In the genomic region with DNA sequence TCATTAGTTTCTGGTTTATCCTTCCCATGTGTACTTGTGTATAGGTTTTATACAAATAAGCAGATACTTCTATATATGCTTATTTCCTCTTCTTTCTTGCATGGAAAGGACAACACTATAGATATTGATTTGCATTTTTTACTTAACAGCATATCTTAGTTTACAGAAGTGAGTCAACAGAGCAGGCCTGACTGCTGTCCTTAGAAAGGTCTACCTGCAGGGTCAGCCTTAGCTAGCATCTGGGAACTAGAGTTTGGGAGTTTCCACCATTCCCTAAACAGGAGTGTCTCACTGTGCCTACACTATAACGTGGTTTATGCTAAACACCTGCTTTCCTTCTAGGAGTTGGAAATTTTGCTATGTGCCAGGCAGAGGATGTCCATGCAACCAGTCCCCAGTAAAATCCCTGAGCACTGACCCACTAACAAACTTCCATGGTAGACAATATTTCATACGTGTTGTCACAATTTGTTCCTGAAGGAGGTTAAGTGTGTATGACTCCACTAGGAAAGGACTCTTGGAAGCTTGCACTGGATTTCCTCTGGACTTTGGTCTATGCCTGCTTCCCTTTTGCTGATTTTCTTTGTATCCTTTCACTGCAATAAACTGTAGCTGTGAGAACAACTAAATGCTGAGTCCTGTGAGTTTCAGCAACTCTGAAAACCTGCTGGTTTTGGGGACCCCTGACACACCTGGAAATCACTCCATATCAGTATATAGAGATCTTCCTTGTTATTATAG, we compare ENCODE assay signal across 3 cellular contexts.
TF ChIP-seq lines count a peak whose summit lies in the region.

No MANE protein-coding gene starts in this region.

TF ChIP-seq in GM23338, 12 proteins besides CTCF, POLR2A, EP300 and RAD21 (continues in another document):
- TF ChIP-seq POLR2AphosphoS5 (IDR thresholded peaks at IDR 0.05; ENCODE audit: low read depth) (no peak), JUNB (IDR thresholded peaks at IDR 0.05; ENCODE audit: unreplicated experiment) (no peak)
- TF ChIP-seq, protein P1, sequence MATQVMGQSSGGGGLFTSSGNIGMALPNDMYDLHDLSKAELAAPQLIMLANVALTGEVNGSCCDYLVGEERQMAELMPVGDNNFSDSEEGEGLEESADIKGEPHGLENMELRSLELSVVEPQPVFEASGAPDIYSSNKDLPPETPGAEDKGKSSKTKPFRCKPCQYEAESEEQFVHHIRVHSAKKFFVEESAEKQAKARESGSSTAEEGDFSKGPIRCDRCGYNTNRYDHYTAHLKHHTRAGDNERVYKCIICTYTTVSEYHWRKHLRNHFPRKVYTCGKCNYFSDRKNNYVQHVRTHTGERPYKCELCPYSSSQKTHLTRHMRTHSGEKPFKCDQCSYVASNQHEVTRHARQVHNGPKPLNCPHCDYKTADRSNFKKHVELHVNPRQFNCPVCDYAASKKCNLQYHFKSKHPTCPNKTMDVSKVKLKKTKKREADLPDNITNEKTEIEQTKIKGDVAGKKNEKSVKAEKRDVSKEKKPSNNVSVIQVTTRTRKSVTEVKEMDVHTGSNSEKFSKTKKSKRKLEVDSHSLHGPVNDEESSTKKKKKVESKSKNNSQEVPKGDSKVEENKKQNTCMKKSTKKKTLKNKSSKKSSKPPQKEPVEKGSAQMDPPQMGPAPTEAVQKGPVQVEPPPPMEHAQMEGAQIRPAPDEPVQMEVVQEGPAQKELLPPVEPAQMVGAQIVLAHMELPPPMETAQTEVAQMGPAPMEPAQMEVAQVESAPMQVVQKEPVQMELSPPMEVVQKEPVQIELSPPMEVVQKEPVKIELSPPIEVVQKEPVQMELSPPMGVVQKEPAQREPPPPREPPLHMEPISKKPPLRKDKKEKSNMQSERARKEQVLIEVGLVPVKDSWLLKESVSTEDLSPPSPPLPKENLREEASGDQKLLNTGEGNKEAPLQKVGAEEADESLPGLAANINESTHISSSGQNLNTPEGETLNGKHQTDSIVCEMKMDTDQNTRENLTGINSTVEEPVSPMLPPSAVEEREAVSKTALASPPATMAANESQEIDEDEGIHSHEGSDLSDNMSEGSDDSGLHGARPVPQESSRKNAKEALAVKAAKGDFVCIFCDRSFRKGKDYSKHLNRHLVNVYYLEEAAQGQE (IDR thresholded peaks at IDR 0.05; ENCODE audit: unreplicated experiment), result no peak

TF ChIP-seq in HepG2, 621 proteins besides CTCF, POLR2A, EP300 and RAD21 (continues in another document):
- TF ChIP-seq ZNF333 (CRISPR knock-in tag; IDR thresholded peaks at IDR 0.05; ENCODE audit: borderline replicate concordance) (no peak), ATF7-NPFF (CRISPR knock-in tag; IDR thresholded peaks at IDR 0.05; ENCODE audit: low read depth) (no peak), JUNB (CRISPR knock-in tag; IDR thresholded peaks at IDR 0.05; ENCODE audit: borderline replicate concordance) (no peak), ZEB1 (IDR thresholded peaks at IDR 0.05; ENCODE audit: insufficient replicate concordance, low read depth) (no peak), FOXA3 (CRISPR knock-in tag; IDR thresholded peaks at IDR 0.05) (peak; percentile 49), ARID2 (CRISPR knock-in tag; IDR thresholded peaks at IDR 0.05; ENCODE audit: borderline replicate concordance) (no peak), ZSCAN21 (CRISPR knock-in tag; IDR thresholded peaks at IDR 0.05; ENCODE audit: borderline replicate concordance) (no peak), SOX13 (IDR thresholded peaks at IDR 0.05) (no peak), SOX13 (CRISPR knock-in tag; conservative IDR thresholded peaks at IDR 0.05 in 1 of 2, IDR thresholded peaks at IDR 0.05 in 1 of 2) (0 out of 4 replicates have a peak, but pooled peaks of 1 of the 2 experiments have one; percentile 10), STAT5B (CRISPR knock-in tag; IDR thresholded peaks at IDR 0.05) (no peak), ONECUT2 (CRISPR knock-in tag; IDR thresholded peaks at IDR 0.05) (peak; percentile 77; the same call in 1 of the 2 replicates)
- TF ChIP-seq, protein P2, sequence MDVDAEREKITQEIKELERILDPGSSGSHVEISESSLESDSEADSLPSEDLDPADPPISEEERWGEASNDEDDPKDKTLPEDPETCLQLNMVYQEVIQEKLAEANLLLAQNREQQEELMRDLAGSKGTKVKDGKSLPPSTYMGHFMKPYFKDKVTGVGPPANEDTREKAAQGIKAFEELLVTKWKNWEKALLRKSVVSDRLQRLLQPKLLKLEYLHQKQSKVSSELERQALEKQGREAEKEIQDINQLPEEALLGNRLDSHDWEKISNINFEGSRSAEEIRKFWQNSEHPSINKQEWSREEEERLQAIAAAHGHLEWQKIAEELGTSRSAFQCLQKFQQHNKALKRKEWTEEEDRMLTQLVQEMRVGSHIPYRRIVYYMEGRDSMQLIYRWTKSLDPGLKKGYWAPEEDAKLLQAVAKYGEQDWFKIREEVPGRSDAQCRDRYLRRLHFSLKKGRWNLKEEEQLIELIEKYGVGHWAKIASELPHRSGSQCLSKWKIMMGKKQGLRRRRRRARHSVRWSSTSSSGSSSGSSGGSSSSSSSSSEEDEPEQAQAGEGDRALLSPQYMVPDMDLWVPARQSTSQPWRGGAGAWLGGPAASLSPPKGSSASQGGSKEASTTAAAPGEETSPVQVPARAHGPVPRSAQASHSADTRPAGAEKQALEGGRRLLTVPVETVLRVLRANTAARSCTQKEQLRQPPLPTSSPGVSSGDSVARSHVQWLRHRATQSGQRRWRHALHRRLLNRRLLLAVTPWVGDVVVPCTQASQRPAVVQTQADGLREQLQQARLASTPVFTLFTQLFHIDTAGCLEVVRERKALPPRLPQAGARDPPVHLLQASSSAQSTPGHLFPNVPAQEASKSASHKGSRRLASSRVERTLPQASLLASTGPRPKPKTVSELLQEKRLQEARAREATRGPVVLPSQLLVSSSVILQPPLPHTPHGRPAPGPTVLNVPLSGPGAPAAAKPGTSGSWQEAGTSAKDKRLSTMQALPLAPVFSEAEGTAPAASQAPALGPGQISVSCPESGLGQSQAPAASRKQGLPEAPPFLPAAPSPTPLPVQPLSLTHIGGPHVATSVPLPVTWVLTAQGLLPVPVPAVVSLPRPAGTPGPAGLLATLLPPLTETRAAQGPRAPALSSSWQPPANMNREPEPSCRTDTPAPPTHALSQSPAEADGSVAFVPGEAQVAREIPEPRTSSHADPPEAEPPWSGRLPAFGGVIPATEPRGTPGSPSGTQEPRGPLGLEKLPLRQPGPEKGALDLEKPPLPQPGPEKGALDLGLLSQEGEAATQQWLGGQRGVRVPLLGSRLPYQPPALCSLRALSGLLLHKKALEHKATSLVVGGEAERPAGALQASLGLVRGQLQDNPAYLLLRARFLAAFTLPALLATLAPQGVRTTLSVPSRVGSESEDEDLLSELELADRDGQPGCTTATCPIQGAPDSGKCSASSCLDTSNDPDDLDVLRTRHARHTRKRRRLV (CRISPR knock-in tag; IDR thresholded peaks at IDR 0.05), result no peak

TF ChIP-seq in SK-N-SH, 30 proteins besides CTCF, POLR2A, EP300 and RAD21:
- no peak for TF ChIP-seq CHD2 (IDR thresholded peaks at IDR 0.05; ENCODE audit: low read length, partially characterized antibody)
- TF ChIP-seq, protein P3, sequence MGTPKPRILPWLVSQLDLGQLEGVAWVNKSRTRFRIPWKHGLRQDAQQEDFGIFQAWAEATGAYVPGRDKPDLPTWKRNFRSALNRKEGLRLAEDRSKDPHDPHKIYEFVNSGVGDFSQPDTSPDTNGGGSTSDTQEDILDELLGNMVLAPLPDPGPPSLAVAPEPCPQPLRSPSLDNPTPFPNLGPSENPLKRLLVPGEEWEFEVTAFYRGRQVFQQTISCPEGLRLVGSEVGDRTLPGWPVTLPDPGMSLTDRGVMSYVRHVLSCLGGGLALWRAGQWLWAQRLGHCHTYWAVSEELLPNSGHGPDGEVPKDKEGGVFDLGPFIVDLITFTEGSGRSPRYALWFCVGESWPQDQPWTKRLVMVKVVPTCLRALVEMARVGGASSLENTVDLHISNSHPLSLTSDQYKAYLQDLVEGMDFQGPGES (IDR thresholded peaks at IDR 0.05; ENCODE audit: low read depth, low read length), result no peak
- no peak for TF ChIP-seq NFIC (IDR thresholded peaks at IDR 0.05; ENCODE audit: borderline replicate concordance)
- TF ChIP-seq MXI1 (IDR thresholded peaks at IDR 0.05; ENCODE audit: low read depth, low read length), result no peak
- TF ChIP-seq RXRA (IDR thresholded peaks at IDR 0.05; ENCODE audit: borderline replicate concordance, low read depth), result no peak
- TF ChIP-seq RCOR1 (IDR thresholded peaks at IDR 0.05; ENCODE audit: low read length), result no peak
- TF ChIP-seq, protein P4, sequence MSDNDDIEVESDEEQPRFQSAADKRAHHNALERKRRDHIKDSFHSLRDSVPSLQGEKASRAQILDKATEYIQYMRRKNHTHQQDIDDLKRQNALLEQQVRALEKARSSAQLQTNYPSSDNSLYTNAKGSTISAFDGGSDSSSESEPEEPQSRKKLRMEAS (IDR thresholded peaks at IDR 0.05; ENCODE audit: low read depth), result no peak
- TF ChIP-seq ELF1 (IDR thresholded peaks at IDR 0.05), result no peak
- no peak for TF ChIP-seq GATA2 (CRISPR knock-in tag; IDR thresholded peaks at IDR 0.05)
- no peak for TF ChIP-seq FOSL2 (IDR thresholded peaks at IDR 0.05; ENCODE audit: borderline replicate concordance, low read depth)
- TF ChIP-seq, protein P5, sequence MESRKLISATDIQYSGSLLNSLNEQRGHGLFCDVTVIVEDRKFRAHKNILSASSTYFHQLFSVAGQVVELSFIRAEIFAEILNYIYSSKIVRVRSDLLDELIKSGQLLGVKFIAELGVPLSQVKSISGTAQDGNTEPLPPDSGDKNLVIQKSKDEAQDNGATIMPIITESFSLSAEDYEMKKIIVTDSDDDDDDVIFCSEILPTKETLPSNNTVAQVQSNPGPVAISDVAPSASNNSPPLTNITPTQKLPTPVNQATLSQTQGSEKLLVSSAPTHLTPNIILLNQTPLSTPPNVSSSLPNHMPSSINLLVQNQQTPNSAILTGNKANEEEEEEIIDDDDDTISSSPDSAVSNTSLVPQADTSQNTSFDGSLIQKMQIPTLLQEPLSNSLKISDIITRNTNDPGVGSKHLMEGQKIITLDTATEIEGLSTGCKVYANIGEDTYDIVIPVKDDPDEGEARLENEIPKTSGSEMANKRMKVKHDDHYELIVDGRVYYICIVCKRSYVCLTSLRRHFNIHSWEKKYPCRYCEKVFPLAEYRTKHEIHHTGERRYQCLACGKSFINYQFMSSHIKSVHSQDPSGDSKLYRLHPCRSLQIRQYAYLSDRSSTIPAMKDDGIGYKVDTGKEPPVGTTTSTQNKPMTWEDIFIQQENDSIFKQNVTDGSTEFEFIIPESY (IDR thresholded peaks at IDR 0.05; ENCODE audit: borderline replicate concordance, low read depth), result no peak
- TF ChIP-seq YY1 (IDR thresholded peaks at IDR 0.05; ENCODE audit: low read depth), result no peak
- TF ChIP-seq JUND (IDR thresholded peaks at IDR 0.05), result no peak
- TF ChIP-seq, protein P6, sequence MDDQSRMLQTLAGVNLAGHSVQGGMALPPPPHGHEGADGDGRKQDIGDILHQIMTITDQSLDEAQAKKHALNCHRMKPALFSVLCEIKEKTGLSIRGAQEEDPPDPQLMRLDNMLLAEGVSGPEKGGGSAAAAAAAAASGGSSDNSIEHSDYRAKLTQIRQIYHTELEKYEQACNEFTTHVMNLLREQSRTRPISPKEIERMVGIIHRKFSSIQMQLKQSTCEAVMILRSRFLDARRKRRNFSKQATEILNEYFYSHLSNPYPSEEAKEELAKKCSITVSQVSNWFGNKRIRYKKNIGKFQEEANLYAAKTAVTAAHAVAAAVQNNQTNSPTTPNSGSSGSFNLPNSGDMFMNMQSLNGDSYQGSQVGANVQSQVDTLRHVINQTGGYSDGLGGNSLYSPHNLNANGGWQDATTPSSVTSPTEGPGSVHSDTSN (IDR thresholded peaks at IDR 0.05), result no peak
- TF ChIP-seq NRF1 (IDR thresholded peaks at IDR 0.05; ENCODE audit: low read depth, low read length), result no peak
- TF ChIP-seq FOXJ3 (CRISPR knock-in tag; IDR thresholded peaks at IDR 0.05), result no peak
- TF ChIP-seq MEF2A (IDR thresholded peaks at IDR 0.05; ENCODE audit: borderline replicate concordance, low read depth), result no peak
- TF ChIP-seq TAF1 (IDR thresholded peaks at IDR 0.05; ENCODE audit: borderline replicate concordance, low read depth, low read length), result no peak
- TF ChIP-seq, protein P7, sequence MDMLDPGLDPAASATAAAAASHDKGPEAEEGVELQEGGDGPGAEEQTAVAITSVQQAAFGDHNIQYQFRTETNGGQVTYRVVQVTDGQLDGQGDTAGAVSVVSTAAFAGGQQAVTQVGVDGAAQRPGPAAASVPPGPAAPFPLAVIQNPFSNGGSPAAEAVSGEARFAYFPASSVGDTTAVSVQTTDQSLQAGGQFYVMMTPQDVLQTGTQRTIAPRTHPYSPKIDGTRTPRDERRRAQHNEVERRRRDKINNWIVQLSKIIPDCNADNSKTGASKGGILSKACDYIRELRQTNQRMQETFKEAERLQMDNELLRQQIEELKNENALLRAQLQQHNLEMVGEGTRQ (IDR thresholded peaks at IDR 0.05; ENCODE audit: borderline replicate concordance, low read depth, low read length), result no peak
TF ChIP-seq in SK-N-SH: peak in this region for 0.
